8 cellular contexts compared by ENCODE assay signal in the genomic region with DNA sequence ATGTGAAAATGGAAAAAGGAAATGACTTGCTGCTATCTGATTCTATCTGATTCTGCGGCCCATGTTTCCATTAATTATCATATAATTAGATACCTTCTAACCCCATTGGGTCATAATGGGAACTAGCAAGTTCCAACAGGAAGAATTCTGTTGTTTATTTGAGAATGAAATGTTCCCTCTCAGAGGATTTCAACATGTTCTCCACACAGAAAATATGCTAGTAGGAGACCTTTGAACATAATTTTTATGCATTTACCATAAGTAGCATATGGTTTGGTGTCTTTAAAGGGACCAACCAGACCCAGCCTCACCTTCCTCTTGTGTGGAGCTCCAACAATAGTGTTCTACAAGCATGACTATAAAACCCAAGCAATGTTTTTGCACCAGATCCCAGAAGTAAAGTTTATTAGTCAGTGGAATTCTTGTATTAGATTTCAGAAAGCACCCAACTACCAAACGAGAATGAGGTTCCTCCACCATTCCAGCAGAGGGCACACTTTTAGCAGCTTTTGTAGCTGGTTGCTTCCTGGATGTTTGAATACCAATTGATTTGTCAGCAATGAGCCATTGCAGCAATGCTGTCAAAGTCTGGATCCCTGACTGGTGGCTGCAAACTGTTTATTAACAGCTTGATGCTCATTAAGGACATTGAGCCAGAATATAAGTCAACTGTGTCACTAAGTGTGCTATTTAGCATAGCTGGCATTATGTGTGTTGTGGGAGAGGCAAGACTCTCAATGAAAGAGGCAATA.
DNase-seq lines count a peak whose midpoint lies in the region; ATAC-seq, FAIRE-seq and TF ChIP-seq lines count a peak whose summit lies in the region.

No MANE protein-coding gene starts in this region.

- no peaks in the 10 kb centered on the region for H3K4me1 Mint-ChIP-seq in activated T-cell treated with anti-CD3 and anti-CD28 coated beads, Interleukin-2, amount 50 U/mL, for 4 hours (ENCODE audit: low read depth)

- peaks cover 0 to 1% (median 0%) of the 10 kb centered on the region in 4 donors for H3K9me3 ChIP-seq in stomach

- H3K79me1 ChIP-seq in mesendoderm (ENCODE audit: low read length) = no peaks in the 10 kb centered on the region

- peak overlapping the region; percentile 8 for H3K56ac ChIP-seq in mesendoderm (ENCODE audit: low read length)

- H4K8ac ChIP-seq in mesendoderm (ENCODE audit: low read depth, low read length) = no peak overlapping the region

- H2AK5ac ChIP-seq in mesendoderm (ENCODE audit: low read length) = no peak overlapping the region

- no peaks in the 10 kb centered on the region for H3K9me3 Mint-ChIP-seq in activated T-cell treated with anti-CD3 and anti-CD28 coated beads, Interleukin-2, amount 50 U/mL, for 4 hours

- H3K27ac ChIP-seq in mesendoderm (ENCODE audit: low read depth, low read length) (peak overlapping the region; percentile 31), stomach (no peak overlapping the region)

- no peak overlapping the region for H3K4me2 ChIP-seq in mesendoderm (ENCODE audit: low read length)

- no peak for DNase-seq in activated T-cell treated with anti-CD3 and anti-CD28 coated beads, Interleukin-2, amount 50 U/mL, for 4 hours
- no peak for DNase-seq in activated T-cell treated with anti-CD3 and anti-CD28 coated beads, Interleukin-2, amount 50 U/mL, for 1 hour
- peak; percentile 57 for DNase-seq in HTR-8/SVneo (ENCODE audit: insufficient read length, low spot score)
- DNase-seq in SHP77 treated with DMSO at 0.1 percent for 48 hours (lab: John Stamatoyannopoulos, UW) = peak; percentile 36
- peak; percentile 34 for DNase-seq in cerebellar cortex (ENCODE audit: low spot score)
- peak; percentile 93 for DNase-seq in mesendoderm
- DNase-seq in stomach = no peak

- peak; percentile 95 for FAIRE-seq in HTR-8/SVneo (lab: Jason Lieb, UNC)

- TF ChIP-seq EP300 in stomach (IDR thresholded peaks at IDR 0.05) = no peak

- H3K4me3 Mint-ChIP-seq in activated T-cell treated with anti-CD3 and anti-CD28 coated beads, Interleukin-2, amount 50 U/mL, for 4 hours = no peak overlapping the region

- no peaks in the 10 kb centered on the region for H3K27me3 Mint-ChIP-seq in activated T-cell treated with anti-CD3 and anti-CD28 coated beads, Interleukin-2, amount 50 U/mL, for 4 hours (ENCODE audit: low read depth)

- intact Hi-C loops in stomach (cut with DNase I; ENCODE audit: low total_unique reads) = no loop called here

- H2BK5ac ChIP-seq in mesendoderm (ENCODE audit: low read length) = peak overlapping the region; percentile 38

- H3K36me3 ChIP-seq in mesendoderm (ENCODE audit: control insufficient read depth, insufficient read depth, low read length) = no peaks in the 10 kb centered on the region
- no peaks in the 10 kb centered on the region for H3K36me3 ChIP-seq in stomach

- no peak overlapping the region for H3K9ac ChIP-seq in mesendoderm (ENCODE audit: low read length)

- H3K4ac ChIP-seq in mesendoderm (ENCODE audit: low read depth, low read length) = peak overlapping the region; percentile 31

- H3K23ac ChIP-seq in mesendoderm (ENCODE audit: low read length) = no peak overlapping the region

- H3K4me1 ChIP-seq in mesendoderm (ENCODE audit: control insufficient read depth, low read depth, low read length) = no peaks in the 10 kb centered on the region
- no peaks in the 10 kb centered on the region for H3K4me1 ChIP-seq in stomach

- no peaks in the 10 kb centered on the region for H3K79me2 ChIP-seq in mesendoderm (ENCODE audit: control insufficient read depth, insufficient read depth, low read length)

- peak; percentile 30 to 43 for ATAC-seq in activated T-cell treated with anti-CD3 and anti-CD28 coated beads, Interleukin-2, amount 50 U/mL, for 4 hours
- peak; percentile 85 for ATAC-seq in GM21723 (IDR thresholded peaks at IDR 0.05; ENCODE audit: unreplicated experiment)

- TF ChIP-seq CTCF in stomach (IDR thresholded peaks at IDR 0.05) = peak in 3 of 7 experiments; percentile 18 to 41 (median 33)

- H4K5ac ChIP-seq in mesendoderm (ENCODE audit: low read length) = no peak overlapping the region

- peak overlapping the region; percentile 94 for H3K18ac ChIP-seq in mesendoderm (ENCODE audit: low read length)

- TF ChIP-seq POLR2A in stomach (IDR thresholded peaks at IDR 0.05) = no peak

- no peaks in the 10 kb centered on the region for H3K27me3 ChIP-seq in mesendoderm (ENCODE audit: insufficient read depth, low read length, poor library complexity)
- no peaks in the 10 kb centered on the region for H3K27me3 ChIP-seq in stomach

- no peak overlapping the region for H2BK15ac ChIP-seq in mesendoderm (replicated peaks; ENCODE audit: low read depth)

- H2BK120ac ChIP-seq in mesendoderm (ENCODE audit: low read depth, low read length) = no peak overlapping the region

- no CpG with 5 or more reads among the region's 2 CpGs for WGBS in mesendoderm (ENCODE audit: extremely low coverage, insufficient coverage, low lambda C conversion rate)
- WGBS in stomach, 5 donors = 27 to 46% (median 32%) methylated on average over 2 of the region's 2 CpGs

- H3K4me3 ChIP-seq in mesendoderm (ENCODE audit: low read length) = no peak overlapping the region
- no peak overlapping the region for H3K4me3 ChIP-seq in stomach

- no peaks in the 10 kb centered on the region for H3K36me3 Mint-ChIP-seq in activated T-cell treated with anti-CD3 and anti-CD28 coated beads, Interleukin-2, amount 50 U/mL, for 4 hours (ENCODE audit: insufficient read depth)

Comparison
In these comparisons a context has a peak if more than half of its experiments do, and no peak if none do; other contexts are left out.
1. DNase-seq: peak in HTR-8/SVneo (single experiment), SHP77 treated with DMSO at 0.1 percent for 48 hours (single experiment), cerebellar cortex (single experiment) and mesendoderm (single experiment); none in activated T-cell treated with anti-CD3 and anti-CD28 coated beads, Interleukin-2, amount 50 U/mL, for 4 hours (single experiment), activated T-cell treated with anti-CD3 and anti-CD28 coated beads, Interleukin-2, amount 50 U/mL, for 1 hour (single experiment) and stomach (single experiment).